In the genomic region with DNA sequence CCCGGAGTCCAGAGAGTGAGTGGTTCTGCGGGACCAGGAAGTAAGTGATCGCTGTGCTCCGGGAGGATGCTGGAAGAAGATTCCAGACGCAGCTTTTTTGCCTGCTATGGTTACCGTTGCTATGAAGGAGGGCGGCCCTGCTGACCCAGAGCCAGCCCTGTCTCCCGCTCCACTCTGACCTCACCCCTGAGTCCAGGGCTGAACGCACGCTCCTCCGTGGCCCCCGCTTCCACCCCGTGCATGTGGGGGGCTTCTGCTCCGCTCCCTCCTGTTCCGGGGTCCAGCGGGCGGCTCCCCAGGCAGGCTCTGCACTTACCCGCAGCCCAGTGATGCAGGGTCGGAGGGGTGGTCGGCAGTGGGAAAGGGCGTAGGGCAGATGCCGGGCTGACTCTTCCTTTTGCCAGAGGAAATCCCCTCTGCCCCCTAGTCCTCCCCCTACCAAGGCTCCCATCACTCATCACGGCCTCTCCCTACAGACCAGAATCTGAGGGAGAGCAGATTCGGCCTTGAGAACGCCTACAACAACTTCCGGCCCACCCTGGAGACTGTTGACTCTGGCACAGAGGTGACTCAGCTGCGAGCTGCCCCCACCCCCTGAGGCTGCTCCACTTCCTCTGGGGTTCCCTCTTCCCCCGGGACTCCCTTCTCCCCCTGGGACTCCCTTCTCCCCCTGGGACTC, we compare ENCODE assay signal across 1 cellular context.
TF ChIP-seq lines count a peak whose summit lies in the region.

No MANE protein-coding gene starts in this region.

TF ChIP-seq in H1, 55 proteins besides CTCF, POLR2A, EP300 and RAD21:
- TF ChIP-seq CREB1 (IDR thresholded peaks at IDR 0.05) (no peak), EGR1 (IDR thresholded peaks at IDR 0.05; ENCODE audit: borderline replicate concordance, low read depth, low read length) (peak; percentile 55; the same call in 1 of the 2 replicates), CTBP2 (IDR thresholded peaks at IDR 0.05; ENCODE audit: borderline replicate concordance, insufficient read depth, insufficient read length, low read length) (peak; percentile 30), RBBP5 (IDR thresholded peaks at IDR 0.05; ENCODE audit: borderline replicate concordance, low read depth, low read length) (0 out of 2 replicates have a peak, but pooled peaks have one; percentile 63), CBX5 (IDR thresholded peaks at IDR 0.05; ENCODE audit: low read depth, low read length) (no peak), SIX5 (IDR thresholded peaks at IDR 0.05; ENCODE audit: low read depth, low read length) (no peak), POLR2AphosphoS5 (IDR thresholded peaks at IDR 0.05; ENCODE audit: low read depth, low read length) (0 out of 2 replicates have a peak, but pooled peaks have one; percentile 21), ASH2L (IDR thresholded peaks at IDR 0.05; ENCODE audit: low read length) (peak; percentile 75), KDM4A (IDR thresholded peaks at IDR 0.05; ENCODE audit: low read depth, low read length, severe bottlenecking) (peak; percentile 37), JUND (IDR thresholded peaks at IDR 0.05; ENCODE audit: low read length) (peak; percentile 48; the same call in 1 of the 2 replicates), SIN3A (conservative IDR thresholded peaks at IDR 0.05 in 1 of 2, IDR thresholded peaks at IDR 0.05 in 1 of 2; ENCODE audit: low read depth in 1 of 2, low read length in 2 of 2) (peak; percentile 56 to 93; a peak in 2 of 4 replicates), SP4 (IDR thresholded peaks at IDR 0.05; ENCODE audit: low read length) (no peak), JUN (IDR thresholded peaks at IDR 0.05; ENCODE audit: low read depth, low read length) (no peak), CEBPB (IDR thresholded peaks at IDR 0.05; ENCODE audit: low read depth, low read length) (no peak), ZNF274 (IDR thresholded peaks at IDR 0.05; ENCODE audit: borderline replicate concordance, extremely low read depth, low read length) (no peak)
TF ChIP-seq in H1: peak in this region for 8.
